14 cellular contexts compared by ENCODE assay signal in the genomic region with DNA sequence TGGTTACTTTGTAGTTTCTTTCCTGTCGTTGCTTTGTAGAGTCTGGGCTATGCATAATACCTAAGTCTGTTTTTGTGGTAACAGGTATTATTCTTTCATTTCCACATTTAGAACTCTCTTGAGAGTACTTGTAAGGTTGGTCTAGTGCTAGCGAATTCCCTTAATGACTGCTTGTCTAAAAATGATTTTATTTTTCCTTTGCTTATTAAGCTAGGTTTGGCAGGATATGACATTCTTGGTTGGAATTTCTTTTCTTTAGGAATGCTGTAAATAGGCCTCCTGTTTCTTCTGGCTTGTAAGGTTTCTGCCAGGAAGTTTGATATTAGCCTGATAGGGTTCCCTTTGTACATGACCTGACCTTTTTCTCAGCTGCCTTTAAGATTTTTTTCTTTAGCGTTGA.
DNase-seq lines count a peak whose midpoint lies in the region; ATAC-seq, FAIRE-seq and TF ChIP-seq lines count a peak whose summit lies in the region.
"Had no signal": no experiment of that assay in that cellular context is flagged by ENCODE, and none has a peak within 500 bp of the region (broad histone marks: within the 10 kb centered on the region; RNA-seq: fewer than 3 reads in every experiment).

No MANE protein-coding gene starts in this region.

- ATAC-seq in GM21360 (IDR thresholded peaks at IDR 0.05; ENCODE audit: unreplicated experiment) = peak; percentile 89
- ATAC-seq in HG03135 (IDR thresholded peaks at IDR 0.05; ENCODE audit: unreplicated experiment) = peak; percentile 88
- no peak for ATAC-seq in right lobe of liver

- no peaks in the 10 kb centered on the region for H3K9me3 Mint-ChIP-seq in nephron progenitor cell

- H3K4me3 Mint-ChIP-seq in nephron progenitor cell = no peak overlapping the region

- no peak for TF ChIP-seq CTCF in GM13977 (IDR thresholded peaks at IDR 0.05; ENCODE audit: extremely low read depth, insufficient read depth, missing control alignments)
- no peak for TF ChIP-seq CTCF in bronchial epithelial cell (IDR thresholded peaks at IDR 0.05; ENCODE audit: insufficient read depth, low read length, severe bottlenecking)
- no peak for TF ChIP-seq CTCF in nephron progenitor cell (IDR thresholded peaks at IDR 0.05)
- no peak for TF ChIP-seq CTCF in right lobe of liver (IDR thresholded peaks at IDR 0.05)

- peak; percentile 14 for DNase-seq in GM13977 (ENCODE audit: low spot score)
- DNase-seq in bronchial epithelial cell (ENCODE audit: low read depth) = peak; percentile 65
- no peak for DNase-seq in iPS-NIHi11 (ENCODE audit: low spot score)
- no peak for DNase-seq in nephron progenitor cell
- no peak for DNase-seq in HCEC 1CT
- no peak for DNase-seq in right lobe of liver
- DNase-seq: BE2C, kidney, NCI-H69, T-helper 1 cell had no signal

- no peak for FAIRE-seq in bronchial epithelial cell (lab: Jason Lieb, UNC)
- FAIRE-seq: kidney had no signal

- no peaks in the 10 kb centered on the region for H3K36me3 Mint-ChIP-seq in nephron progenitor cell (ENCODE audit: low read depth)

- TF ChIP-seq POLR2A in right lobe of liver (IDR thresholded peaks at IDR 0.05) = no peak

- H3K27ac ChIP-seq in right lobe of liver = no peak overlapping the region
- H3K27ac ChIP-seq: KMS-11 had no signal

- H3K4me1 Mint-ChIP-seq in nephron progenitor cell = no peaks in the 10 kb centered on the region

- H3K27ac Mint-ChIP-seq in nephron progenitor cell = no peak overlapping the region

- H3K4me1 ChIP-seq in right lobe of liver = no peaks in the 10 kb centered on the region
- H3K4me1 ChIP-seq: BE2C had no signal

- H3K27me3 ChIP-seq in bronchial epithelial cell (ENCODE audit: control insufficient read depth, insufficient read depth, low read length) (no peaks in the 10 kb centered on the region), right lobe of liver (no peaks in the 10 kb centered on the region)
- H3K27me3 ChIP-seq: BE2C had no signal

- in situ Hi-C loops in GM13977 (cut with MboI; ENCODE audit: low pct_unique_long_range_greater_than_20kb, low sequenced_read_pairs, unreplicated experiment) = no loop called here

- peaks cover 4% of the 10 kb centered on the region for H3K27me3 Mint-ChIP-seq in nephron progenitor cell (ENCODE audit: low read depth, poor library complexity)

- intact Hi-C loops in right lobe of liver (cut with DNase I) = no loop called here

- H3K36me3 ChIP-seq in bronchial epithelial cell (ENCODE audit: control insufficient read depth, insufficient read depth, low read length) (no peaks in the 10 kb centered on the region), right lobe of liver (no peaks in the 10 kb centered on the region)
- H3K36me3 ChIP-seq: BE2C, HAP-1 had no signal

- 65% methylated on average over 3 of the region's 3 CpGs for WGBS in right lobe of liver (ENCODE audit: insufficient coverage, low coverage, low lambda C conversion rate, missing lambda C conversion rate)

- H3K4me3 ChIP-seq in bronchial epithelial cell (ENCODE audit: low read depth, low read length) (no peak overlapping the region), right lobe of liver (no peak overlapping the region)
- H3K4me3 ChIP-seq: HAP-1 had no signal

- no peaks in the 10 kb centered on the region for H3K9me3 ChIP-seq in right lobe of liver
- H3K9me3 ChIP-seq: BE2C, HAP-1 had no signal

Comparison
In these comparisons a context has a peak if more than half of its experiments do, and no peak if none do; other contexts are left out.
1. DNase-seq: peak in GM13977 (single experiment) and bronchial epithelial cell (single experiment); none in iPS-NIHi11 (single experiment), nephron progenitor cell (single experiment), HCEC 1CT (single experiment) and right lobe of liver (0 of 3).
2. ATAC-seq: peak in GM21360 (single experiment) and HG03135 (single experiment); none in right lobe of liver (0 of 4).